Comparison of ENCODE assay signal across 9 cellular contexts in genomic region chrX:53321216-53321942, GRCh38. TPM values are rescaled to one million over a fixed set of nuclear protein-coding genes. Genes with fewer than 3 reads are reported as not detected.
DNase-seq lines count a peak whose midpoint lies in the region; FAIRE-seq and TF ChIP-seq lines count a peak whose summit lies in the region.
"Had no signal": no experiment of that assay in that cellular context is flagged by ENCODE, and none has a peak within 500 bp of the region (broad histone marks: within the 10 kb centered on the region; RNA-seq: fewer than 3 reads in every experiment).

No MANE protein-coding gene starts in this region.

- H3K18ac ChIP-seq in mesenchymal stem cell (ENCODE audit: low read depth in 1 of 2, low read length in 2 of 2), result no peak overlapping the region

- no peak overlapping the region for H2BK120ac ChIP-seq in mesenchymal stem cell (ENCODE audit: low read depth, low read length)

- no peak overlapping the region for H3K4ac ChIP-seq in mesenchymal stem cell (ENCODE audit: low read depth in 1 of 2, low read length in 2 of 2)

- no peak overlapping the region for H3K14ac ChIP-seq in mesenchymal stem cell (ENCODE audit: low read length in 2 of 2)

- H3K9me3 ChIP-seq in MG63 (no peaks in the 10 kb centered on the region), mesenchymal stem cell (ENCODE audit: control insufficient read depth, low read length) (no peaks in the 10 kb centered on the region)
- H3K9me3 ChIP-seq: adrenal gland had no signal

- H3K27me3 ChIP-seq in MG63, result peaks cover 19% of the 10 kb centered on the region; the same call in 1 of the 2 replicates
- H3K27me3 ChIP-seq in mesenchymal stem cell (ENCODE audit: control insufficient read depth in 1 of 2, insufficient read depth in 1 of 2, low read length in 2 of 2), result peaks cover 43 to 93% of the 10 kb centered on the region in 2 experiments

- H3K36me3 ChIP-seq in MG63 (no peaks in the 10 kb centered on the region), mesenchymal stem cell (ENCODE audit: control insufficient read depth in 1 of 2, insufficient read depth in 2 of 2, low read depth in 1 of 2, low read length in 2 of 2) (no peaks in the 10 kb centered on the region)
- H3K36me3 ChIP-seq: adrenal gland had no signal

- no peak for FAIRE-seq in urothelium cell line (lab: Jason Lieb, UNC)

- H4K8ac ChIP-seq in mesenchymal stem cell (ENCODE audit: low read length), result no peak overlapping the region

- no peak overlapping the region for H2BK5ac ChIP-seq in mesenchymal stem cell (ENCODE audit: low read depth, low read length, poor library complexity, severe bottlenecking)

- peak overlapping the region; percentile 47 for H3K4me3 ChIP-seq in AG09309 (ENCODE audit: control insufficient read depth, low read depth, low read length)
- peak overlapping the region; percentile 34; the same call in 1 of the 2 replicates for H3K4me3 ChIP-seq in MG63
- peak overlapping the region; percentile 55 for H3K4me3 ChIP-seq in choroid plexus epithelial cell (ENCODE audit: low read depth, low read length)
- H3K4me3 ChIP-seq in mesenchymal stem cell (ENCODE audit: insufficient read depth in 1 of 2, low read depth in 1 of 2, low read length in 2 of 2), result peak overlapping the region; percentile 61 to 80

- H2AK5ac ChIP-seq in mesenchymal stem cell (ENCODE audit: low read length, severe bottlenecking), result no peak overlapping the region

- H2BK15ac ChIP-seq in mesenchymal stem cell (ENCODE audit: low read depth, poor library complexity, severe bottlenecking), result no peak overlapping the region

- H2AFZ ChIP-seq in mesenchymal stem cell (ENCODE audit: low read depth, low read length), result no peak overlapping the region

- H3K9ac ChIP-seq in mesenchymal stem cell (ENCODE audit: low read length), result peak overlapping the region; percentile 76

- TF ChIP-seq CTCF in AG09309 (IDR thresholded peaks at IDR 0.05; ENCODE audit: control insufficient read depth, insufficient read depth, low read depth, low read length, missing control alignments) (no peak), choroid plexus epithelial cell (conservative IDR thresholded peaks at IDR 0.05; ENCODE audit: low read depth, low read length) (no peak)

- H4K91ac ChIP-seq in mesenchymal stem cell (ENCODE audit: low read length), result no peak overlapping the region

- H3K27ac ChIP-seq in mesenchymal stem cell (ENCODE audit: low read length, poor library complexity, severe bottlenecking), result no peak overlapping the region
- H3K27ac ChIP-seq: adrenal gland had no signal

- no peak overlapping the region for H2BK12ac ChIP-seq in mesenchymal stem cell (ENCODE audit: low read length in 2 of 2)

- H3K4me2 ChIP-seq in mesenchymal stem cell (ENCODE audit: low read length, poor library complexity, severe bottlenecking), result peak overlapping the region; percentile 92

- no peak overlapping the region for H3K23ac ChIP-seq in mesenchymal stem cell (ENCODE audit: low read length in 2 of 2)

- 2% methylated on average over 22 of the region's 60 CpGs for WGBS in mesenchymal stem cell

- H3K4me1 ChIP-seq in mesenchymal stem cell (ENCODE audit: control insufficient read depth, insufficient read depth, low read depth, low read length), result peaks cover 16% of the 10 kb centered on the region

- peaks cover 2% of the 10 kb centered on the region for H3K79me1 ChIP-seq in mesenchymal stem cell (replicated peaks; ENCODE audit: low read length, poor library complexity, severe bottlenecking)

- DNase-seq in AG09309 (ENCODE audit: low read depth) (no peak), MG63 (no peak), choroid plexus epithelial cell (ENCODE audit: low read depth) (no peak), mesenchymal stem cell (no peak), urothelium cell line (ENCODE audit: low spot score) (peak; percentile 67), NCI-H2107 treated with DMSO at 0.1 percent for 48 hours (lab: John Stamatoyannopoulos, UW; ENCODE audit: unreplicated experiment) (no peak), NCI-H1694 treated with DMSO at 0.1 percent for 48 hours (lab: John Stamatoyannopoulos, UW) (no peak), NCI-H446 treated with DMSO at 0.1 percent for 48 hours (lab: John Stamatoyannopoulos, UW) (no peak)

RNA-seq across cellular contexts. Expression of gene IQSEC2, which starts 40.0 kb away (rescaled TPM):
- total RNA-seq in MG63 (2014; rRNA removed; shearing (Covaris generic); ENCODE audit: low replicate concordance), result 3.4 and 5.7 TPM in 2 replicates
- polyA plus RNA-seq in mesenchymal stem cell (2013, experiment 1 of 2), result 22.4 TPM
- 21.2 TPM for polyA plus RNA-seq in mesenchymal stem cell (2013, experiment 2 of 2)
